Comparison of ENCODE assay signal across 7 cellular contexts in genomic region chr11:6315811-6316425, GRCh38.
DNase-seq lines count a peak whose midpoint lies in the region; ATAC-seq and TF ChIP-seq lines count a peak whose summit lies in the region.

No MANE protein-coding gene starts in this region.

- peak; percentile 53 for ATAC-seq in GM21381 (IDR thresholded peaks at IDR 0.05; ENCODE audit: unreplicated experiment)
- peak; percentile 67 for ATAC-seq in HG03565 (IDR thresholded peaks at IDR 0.05; ENCODE audit: unreplicated experiment)

- H3F3A ChIP-seq in OCI-LY1 (ENCODE audit: insufficient read depth, low read length) = no peaks in the 10 kb centered on the region

- H2AFZ ChIP-seq in OCI-LY1 (ENCODE audit: low read length) = no peak overlapping the region

- no peak overlapping the region for H3K27ac ChIP-seq in OCI-LY1 (ENCODE audit: low read depth, low read length, poor library complexity, severe bottlenecking)

- H3K9ac ChIP-seq in OCI-LY1 (ENCODE audit: low read length) = no peak overlapping the region

- CTCF ChIA-PET in GM10248 (lab: Yijun Ruan, JAX) = interaction anchor here (0.6 to 6.2 kb wide), 14 partner anchors 9 to 293 kb away, joined by 3 to 24 read pairs (median 8); no protein-coding TSS in a partner anchor

- POLR2A ChIA-PET in GM10248 (lab: Yijun Ruan, JAX) = no interaction called here

- H3K9me2 ChIP-seq in OCI-LY1 (ENCODE audit: low read depth, low read length) = no peaks in the 10 kb centered on the region

- no peak overlapping the region for H3K4me2 ChIP-seq in OCI-LY1 (ENCODE audit: low read length)

- H3K79me2 ChIP-seq in OCI-LY1 (ENCODE audit: insufficient read depth, low read length) = no peaks in the 10 kb centered on the region

- H3K4me1 ChIP-seq in OCI-LY1 (ENCODE audit: insufficient read depth, low read length, severe bottlenecking) = no peaks in the 10 kb centered on the region

- DNase-seq in GM10248 (ENCODE audit: extremely low spot score) = peak; percentile 68
- peak; percentile 47 for DNase-seq in astrocyte of the spinal cord (ENCODE audit: low read depth, low spot score)
- DNase-seq in iris pigment epithelial cell (ENCODE audit: low read depth) = peak; percentile 64
- peak; percentile 47 for DNase-seq in stimulated activated CD4-positive, alpha-beta T cell treated with anti-CD3 and anti-CD28 coated beads, Interleukin-15, amount 100 ng/mL, for 24 hours

- H3K4me3 ChIP-seq in OCI-LY1 (ENCODE audit: low read depth, low read length, poor library complexity, severe bottlenecking) (no peak overlapping the region), astrocyte of the spinal cord (ENCODE audit: low read depth, low read length) (no peak overlapping the region)

- H4K20me1 ChIP-seq in OCI-LY1 (ENCODE audit: insufficient read depth, low read length) = no peaks in the 10 kb centered on the region

- no peaks in the 10 kb centered on the region for H3K36me3 ChIP-seq in OCI-LY1 (ENCODE audit: insufficient read depth, low read length)

- H3K9me3 ChIP-seq in OCI-LY1 (ENCODE audit: low read length) = no peaks in the 10 kb centered on the region

- in situ Hi-C loops in astrocyte of the spinal cord (cut with HindIII; ENCODE audit: low sequenced_read_pairs) = no loop called here

- TF ChIP-seq CTCF in GM10248 (IDR thresholded peaks at IDR 0.05; ENCODE audit: control extremely low read depth, extremely low read depth, low read depth, missing control alignments) (peak; percentile 75), OCI-LY1 (IDR thresholded peaks at IDR 0.05; ENCODE audit: low read length) (peak; percentile 78), astrocyte of the spinal cord (IDR thresholded peaks at IDR 0.05; ENCODE audit: low read depth, low read length) (peak; percentile 97)

- H3K27me3 ChIP-seq in OCI-LY1 (ENCODE audit: insufficient read depth, low read length) = no peaks in the 10 kb centered on the region
